In the genomic region with DNA sequence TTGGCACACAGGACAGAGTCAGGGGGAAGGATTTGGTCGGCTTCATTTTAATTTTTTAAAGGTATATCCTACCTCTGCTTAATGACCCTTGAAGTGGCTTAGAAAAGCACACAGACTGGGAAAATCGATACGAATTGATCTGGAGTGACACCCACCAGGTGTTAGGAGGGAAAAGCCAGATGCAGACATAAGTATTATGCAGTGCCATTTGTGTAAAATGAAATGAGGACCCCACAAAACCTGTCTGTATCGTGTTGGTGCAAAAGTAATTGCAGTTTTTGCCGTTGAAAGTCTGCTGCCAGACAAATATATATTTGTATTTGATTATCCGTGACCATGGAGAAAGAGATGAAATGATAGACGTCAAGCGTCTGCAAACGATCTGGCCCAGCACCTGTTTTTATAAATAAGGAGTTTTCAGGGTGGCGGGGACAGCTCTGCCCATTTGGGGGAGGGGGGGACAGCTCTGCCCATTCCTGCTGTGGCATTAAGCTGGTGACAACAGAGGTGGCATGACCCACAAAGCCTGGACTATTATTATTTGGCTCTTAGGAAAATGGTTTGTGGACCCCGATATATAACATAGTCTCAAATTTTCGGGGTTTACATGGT, we compare ENCODE assay signal across 1 cellular context.
TF ChIP-seq lines count a peak whose summit lies in the region.

No MANE protein-coding gene starts in this region.

TF ChIP-seq in HepG2, 621 proteins besides CTCF, POLR2A, EP300 and RAD21 (continued from another document):
- TF ChIP-seq ZBTB40 (IDR thresholded peaks at IDR 0.05) = peak; percentile 46
- no peak for TF ChIP-seq ZBTB40 (CRISPR knock-in tag; IDR thresholded peaks at IDR 0.05)
- no peak for TF ChIP-seq ZNF431 (CRISPR knock-in tag; IDR thresholded peaks at IDR 0.05; ENCODE audit: borderline replicate concordance, low read depth)
